Comparison of ENCODE assay signal across 1 cellular context in genomic region chr14:55191101-55191880, GRCh38.
TF ChIP-seq lines count a peak whose summit lies in the region.

Gene DLGAP5 (minus strand): TSS chr14:55191585. CDS start chr14:55189179, 2,406 bp downstream.

TF ChIP-seq in HepG2, 621 proteins besides CTCF, POLR2A, EP300 and RAD21 (continued from another document and continues in another):
- TF ChIP-seq MYPOP (CRISPR knock-in tag; IDR thresholded peaks at IDR 0.05) (peak; percentile 75; the same call in 1 of the 2 replicates), SNAI1 (CRISPR knock-in tag; IDR thresholded peaks at IDR 0.05; ENCODE audit: borderline replicate concordance) (0 out of 2 replicates have a peak, but pooled peaks have one; percentile 79), KDM5A (IDR thresholded peaks at IDR 0.05; ENCODE audit: borderline replicate concordance, low read length) (peak; percentile 63; the same call in 1 of the 2 replicates), ARID5B (CRISPR knock-in tag; IDR thresholded peaks at IDR 0.05) (no peak), ARID4A (CRISPR knock-in tag; IDR thresholded peaks at IDR 0.05; ENCODE audit: borderline replicate concordance) (peak; percentile 100), STAT6 (CRISPR knock-in tag; IDR thresholded peaks at IDR 0.05; ENCODE audit: borderline replicate concordance) (no peak), KAT7 (CRISPR knock-in tag; IDR thresholded peaks at IDR 0.05; ENCODE audit: borderline replicate concordance) (no peak), ZNF232 (CRISPR knock-in tag; IDR thresholded peaks at IDR 0.05; ENCODE audit: borderline replicate concordance) (peak; percentile 47; the same call in 1 of the 2 replicates), ZNF367 (CRISPR knock-in tag; IDR thresholded peaks at IDR 0.05; ENCODE audit: borderline replicate concordance) (no peak), ZSCAN25 (CRISPR knock-in tag; IDR thresholded peaks at IDR 0.05) (peak; percentile 23; the same call in 1 of the 2 replicates), ZNF513 (CRISPR knock-in tag; conservative IDR thresholded peaks at IDR 0.05) (no peak), ISL2 (CRISPR knock-in tag; IDR thresholded peaks at IDR 0.05) (0 out of 2 replicates have a peak, but pooled peaks have one; percentile 13), ZNF337 (CRISPR knock-in tag; IDR thresholded peaks at IDR 0.05; ENCODE audit: borderline replicate concordance, low read depth) (no peak), ZNF816 (CRISPR knock-in tag; IDR thresholded peaks at IDR 0.05; ENCODE audit: borderline replicate concordance) (peak; percentile 84; the same call in 1 of the 2 replicates), SP2 (CRISPR knock-in tag; IDR thresholded peaks at IDR 0.05) (peak; percentile 96), HDAC2 (CRISPR knock-in tag; IDR thresholded peaks at IDR 0.05) (peak; percentile 53; the same call in 1 of the 2 replicates), ASH2L (IDR thresholded peaks at IDR 0.05; ENCODE audit: insufficient read length, low read depth, low read length) (peak; percentile 75), MAFK (conservative IDR thresholded peaks at IDR 0.05 in 1 of 2, IDR thresholded peaks at IDR 0.05 in 1 of 2; ENCODE audit: low read length in 2 of 2) (no peak), ZNF687 (CRISPR knock-in tag; IDR thresholded peaks at IDR 0.05) (peak; percentile 76), YEATS2 (CRISPR knock-in tag; IDR thresholded peaks at IDR 0.05; ENCODE audit: borderline replicate concordance) (peak; percentile 72; the same call in 1 of the 2 replicates), ZNF430 (CRISPR knock-in tag; IDR thresholded peaks at IDR 0.05) (no peak), ZBTB10 (CRISPR knock-in tag; IDR thresholded peaks at IDR 0.05; ENCODE audit: borderline replicate concordance) (no peak), ZBTB37 (CRISPR knock-in tag; IDR thresholded peaks at IDR 0.05) (no peak), SALL2 (CRISPR knock-in tag; IDR thresholded peaks at IDR 0.05) (0 out of 2 replicates have a peak, but pooled peaks have one; percentile 20), ZIK1 (CRISPR knock-in tag; IDR thresholded peaks at IDR 0.05; ENCODE audit: borderline replicate concordance, low read depth) (no peak), ZNF704 (CRISPR knock-in tag; IDR thresholded peaks at IDR 0.05; ENCODE audit: borderline replicate concordance) (0 out of 2 replicates have a peak, but pooled peaks have one; percentile 59), RBM39 (IDR thresholded peaks at IDR 0.05; ENCODE audit: low read depth, low read length, poor library complexity, severe bottlenecking) (peak; percentile 73), TMF1 (CRISPR knock-in tag; IDR thresholded peaks at IDR 0.05; ENCODE audit: low read depth) (peak; percentile 68; the same call in 1 of the 2 replicates), MIER3 (CRISPR knock-in tag; IDR thresholded peaks at IDR 0.05; ENCODE audit: borderline replicate concordance) (no peak)
